In genomic region chrX:106952988-106953387, GRCh38 we compare ENCODE assay signal across 12 cellular contexts. TPM values are rescaled to one million over a fixed set of nuclear protein-coding genes. Genes with fewer than 3 reads are reported as not detected.
DNase-seq lines count a peak whose midpoint lies in the region; ATAC-seq and TF ChIP-seq lines count a peak whose summit lies in the region.
"Had no signal": no experiment of that assay in that cellular context is flagged by ENCODE, and none has a peak within 500 bp of the region (broad histone marks: within the 10 kb centered on the region; RNA-seq: fewer than 3 reads in every experiment).

No MANE protein-coding gene starts in this region.

- DNase-seq in BJ (ENCODE audit: low read depth): no peak
- peak; percentile 35 for DNase-seq in astrocyte of the spinal cord (ENCODE audit: low read depth, low spot score)
- DNase-seq in left lobe of liver (ENCODE audit: low spot score): no peak
- DNase-seq in lower leg skin (ENCODE audit: low spot score in 2 of 2): no peak
- no peak for DNase-seq in activated CD4-positive, alpha-beta T cell treated with anti-CD3 and anti-CD28 coated beads, Interleukin-2, amount 50 U/mL, for 48 hours
- DNase-seq in HK-2 (ENCODE audit: unreplicated experiment): no peak
- DNase-seq: activated T-cell treated with anti-CD3 and anti-CD28 coated beads for 4 hours, spleen had no signal

- intact Hi-C loops in lower leg skin (cut with DNase I; ENCODE audit: low total_unique reads): no loop called here

- peak; percentile 23 for TF ChIP-seq RAD21 in Ishikawa (IDR thresholded peaks at IDR 0.05; ENCODE audit: low read depth)

- H3K27me3 ChIP-seq in BJ (ENCODE audit: control insufficient read depth, insufficient read depth, low read length): no peaks in the 10 kb centered on the region
- H3K27me3 ChIP-seq: spleen, suprapubic skin had no signal

- POLR2A ChIA-PET in BJ (lab: Charles Lee): no interaction called here

- CTCF ChIA-PET in BJ (lab: Yijun Ruan, JAX): interaction anchor here (2.9 kb wide), 1 partner anchor 59 kb away, joined by 10 read pairs; no protein-coding TSS in a partner anchor

- in situ Hi-C loops in astrocyte of the spinal cord (cut with HindIII; ENCODE audit: low sequenced_read_pairs): no loop called here

- ATAC-seq in left lobe of liver: peak; percentile 81
- ATAC-seq in GM19467 (IDR thresholded peaks at IDR 0.05; ENCODE audit: unreplicated experiment): no peak

- no peak for TF ChIP-seq EP300 in Ishikawa (IDR thresholded peaks at IDR 0.05; ENCODE audit: borderline replicate concordance)

- no peak for TF ChIP-seq POLR2A in lower leg skin (IDR thresholded peaks at IDR 0.05)

- H3K4me3 ChIP-seq in BJ (ENCODE audit: low read depth, low read length): no peak overlapping the region
- no peak overlapping the region for H3K4me3 ChIP-seq in astrocyte of the spinal cord (ENCODE audit: low read depth, low read length)
- no peak overlapping the region for H3K4me3 ChIP-seq in lower leg skin (ENCODE audit: low read depth, poor library complexity, severe bottlenecking)
- H3K4me3 ChIP-seq: spleen, suprapubic skin had no signal

- 41 to 45% methylated on average over 1 of the region's 1 CpG for WGBS in lower leg skin, 2 donors

- H3K36me3 ChIP-seq in BJ (ENCODE audit: control insufficient read depth, insufficient read depth, low read length): no peaks in the 10 kb centered on the region; the same call in none of the 2 replicates

- TF ChIP-seq CTCF in BJ (IDR thresholded peaks at IDR 0.05; ENCODE audit: insufficient read depth, low read depth, low read length) (peak; percentile 27; the same call in 1 of the 2 replicates), astrocyte of the spinal cord (IDR thresholded peaks at IDR 0.05; ENCODE audit: low read depth, low read length) (peak; percentile 40), lower leg skin (IDR thresholded peaks at IDR 0.05) (no peak)

TF ChIP-seq in Ishikawa, 13 proteins besides CTCF, POLR2A, EP300 and RAD21:
- TF ChIP-seq TEAD4 (IDR thresholded peaks at IDR 0.05) (no peak), REST (IDR thresholded peaks at IDR 0.05; ENCODE audit: low read depth) (no peak)

RNA-seq across cellular contexts. Expression of gene CLDN2, which starts 32.8 kb away (rescaled TPM):
- not detected in 2 replicates for polyA plus RNA-seq in BJ (2011; rRNA removed)
- not detected in 2 replicates for polyA minus RNA-seq in BJ (2011; rRNA and poly(A)+ RNA removed)
- total RNA-seq in left lobe of liver (6.0 TPM), lower leg skin (not detected)
- total RNA-seq: glomerular endothelial cell, spleen had no signal
- polyA plus RNA-seq: spleen had no signal

RNA-seq across cellular contexts. Expression of gene MORC4, which starts 47.0 kb away (rescaled TPM):
- polyA plus RNA-seq in BJ (2011; rRNA removed): 12.3 and 24.2 TPM in 2 replicates
- 13.9 and 15.8 TPM in 2 replicates for polyA minus RNA-seq in BJ (2011; rRNA and poly(A)+ RNA removed)
- total RNA-seq in left lobe of liver: 8.5 TPM
- total RNA-seq in lower leg skin: 10 to 100 TPM; 19.9 to 27.3 (median 23.7) TPM

RNA-seq across cellular contexts. Expression of gene RIPPLY1, which starts 49.8 kb away (rescaled TPM):
- 0.06 TPM in 1 of 2 replicates, not detected in the other for polyA plus RNA-seq in BJ (2011; rRNA removed)
- not detected in 2 replicates for polyA minus RNA-seq in BJ (2011; rRNA and poly(A)+ RNA removed)
- total RNA-seq in left lobe of liver (0.75 TPM), lower leg skin (not detected)
- total RNA-seq: glomerular endothelial cell, spleen, suprapubic skin had no signal
- polyA plus RNA-seq: spleen had no signal

Comparison
In these comparisons a context has a peak if more than half of its experiments do, and no peak if none do; other contexts are left out.
1. CTCF ChIP-seq: peak in BJ (single experiment) and astrocyte of the spinal cord (single experiment); none in lower leg skin (0 of 3).